ENCODE assay signal across 12 cellular contexts in the genomic region with DNA sequence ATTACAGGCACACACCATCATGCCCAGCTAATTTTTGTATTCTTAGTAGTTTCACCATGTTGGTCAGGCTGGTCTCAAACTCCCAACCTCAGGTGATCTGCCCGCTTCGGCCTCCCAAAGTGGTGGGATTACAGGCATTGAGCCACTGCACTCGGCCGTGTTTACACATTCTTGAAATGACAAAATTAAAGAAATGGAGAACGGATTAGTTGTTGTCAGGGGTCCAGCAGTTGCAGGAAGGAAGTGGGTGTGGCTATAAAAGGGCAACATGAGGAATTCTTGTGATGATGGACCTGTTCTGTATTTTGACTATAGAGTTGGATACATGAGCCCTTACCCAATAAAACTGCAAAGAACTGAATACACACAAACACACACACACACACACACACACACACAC. TPM values are rescaled to one million over a fixed set of nuclear protein-coding genes. Genes with fewer than 3 reads are reported as not detected.
DNase-seq lines count a peak whose midpoint lies in the region; ATAC-seq and TF ChIP-seq lines count a peak whose summit lies in the region.
"Had no signal": no experiment of that assay in that cellular context is flagged by ENCODE, and none has a peak within 500 bp of the region (broad histone marks: within the 10 kb centered on the region; RNA-seq: fewer than 3 reads in every experiment).

No MANE protein-coding gene starts in this region.

- no peak for TF ChIP-seq CTCF in sigmoid colon (IDR thresholded peaks at IDR 0.05)

- POLR2A ChIA-PET in T-cell (lab: Charles Lee), result no interaction called here

- WGBS in sigmoid colon, 2 donors, result 53 to 74% methylated on average over 5 of the region's 5 CpGs

- ATAC-seq in activated T-cell treated with anti-CD3 and anti-CD28 coated beads, Interleukin-2, amount 50 U/mL, for 4 hours, result no peak
- ATAC-seq in T-cell (replicated peaks in 1 of 4) (no peak), HG03095 (IDR thresholded peaks at IDR 0.05; ENCODE audit: unreplicated experiment) (no peak), GM21529 (IDR thresholded peaks at IDR 0.05; ENCODE audit: unreplicated experiment) (no peak)
- ATAC-seq: Panc1 had no signal

- no peaks in the 10 kb centered on the region for H3K9me3 ChIP-seq in sigmoid colon

- peaks cover 68% of the 10 kb centered on the region for H3K36me3 Mint-ChIP-seq in activated T-cell treated with anti-CD3 and anti-CD28 coated beads, Interleukin-2, amount 50 U/mL, for 24 hours (ENCODE audit: low read depth)
- peaks cover 27% of the 10 kb centered on the region for H3K36me3 Mint-ChIP-seq in activated T-cell treated with anti-CD3 and anti-CD28 coated beads, Interleukin-2, amount 50 U/mL, for 4 hours (ENCODE audit: insufficient read depth)
- peaks cover 28% of the 10 kb centered on the region for H3K36me3 Mint-ChIP-seq in T-cell

- no peaks in the 10 kb centered on the region for H3K27me3 ChIP-seq in sigmoid colon

- H3K36me3 ChIP-seq in sigmoid colon, result peaks cover 4 to 24% (median 8%) of the 10 kb centered on the region in 4 donors

- H3K27ac ChIP-seq in sigmoid colon, result peak overlapping the region in 3 of 4 donors; percentile 17 to 55 (median 41)

- intact Hi-C loops in sigmoid colon (cut with DNase I), result no loop called here

- no peaks in the 10 kb centered on the region for H3K9me3 Mint-ChIP-seq in activated T-cell treated with anti-CD3 and anti-CD28 coated beads, Interleukin-2, amount 50 U/mL, for 24 hours
- no peaks in the 10 kb centered on the region for H3K9me3 Mint-ChIP-seq in activated T-cell treated with anti-CD3 and anti-CD28 coated beads, Interleukin-2, amount 50 U/mL, for 4 hours
- no peaks in the 10 kb centered on the region for H3K9me3 Mint-ChIP-seq in T-cell

- H3K4me3 ChIP-seq in sigmoid colon, result no peak overlapping the region
- H3K4me3 ChIP-seq: smooth muscle cell had no signal

- no peak for DNase-seq in activated T-cell treated with anti-CD3 and anti-CD28 coated beads, Interleukin-2, amount 50 U/mL, for 24 hours
- no peak for DNase-seq in activated T-cell treated with anti-CD3 and anti-CD28 coated beads, Interleukin-2, amount 50 U/mL, for 4 hours
- DNase-seq in T-cell (no peak), fibroblast of gingiva (ENCODE audit: low read depth) (peak; percentile 58), sigmoid colon (no peak)
- DNase-seq in activated CD8-positive, alpha-beta memory T cell treated with anti-CD3 and anti-CD28 coated beads, Interleukin-2, amount 50 U/mL, for 48 hours, result no peak
- DNase-seq: ACHN, trophoblast cell had no signal

- H3K4me3 Mint-ChIP-seq in activated T-cell treated with anti-CD3 and anti-CD28 coated beads, Interleukin-2, amount 50 U/mL, for 24 hours, result no peak overlapping the region
- no peak overlapping the region for H3K4me3 Mint-ChIP-seq in activated T-cell treated with anti-CD3 and anti-CD28 coated beads, Interleukin-2, amount 50 U/mL, for 4 hours
- no peak overlapping the region for H3K4me3 Mint-ChIP-seq in T-cell

- CTCF ChIA-PET in T-cell (lab: Charles Lee), result no interaction called here

- peaks cover 0 to 44% (median 30%) of the 10 kb centered on the region in 4 donors for H3K4me1 ChIP-seq in sigmoid colon

- peak overlapping the region; percentile 60 for H3K27ac Mint-ChIP-seq in activated T-cell treated with anti-CD3 and anti-CD28 coated beads, Interleukin-2, amount 50 U/mL, for 24 hours
- H3K27ac Mint-ChIP-seq in T-cell, result peak overlapping the region; percentile 77 to 84

- TF ChIP-seq EP300 in sigmoid colon (IDR thresholded peaks at IDR 0.05), result no peak

- H3K27me3 Mint-ChIP-seq in activated T-cell treated with anti-CD3 and anti-CD28 coated beads, Interleukin-2, amount 50 U/mL, for 24 hours, result no peaks in the 10 kb centered on the region
- H3K27me3 Mint-ChIP-seq in activated T-cell treated with anti-CD3 and anti-CD28 coated beads, Interleukin-2, amount 50 U/mL, for 4 hours (ENCODE audit: low read depth), result no peaks in the 10 kb centered on the region
- no peaks in the 10 kb centered on the region for H3K27me3 Mint-ChIP-seq in T-cell

- H3K4me1 Mint-ChIP-seq in activated T-cell treated with anti-CD3 and anti-CD28 coated beads, Interleukin-2, amount 50 U/mL, for 24 hours (ENCODE audit: low read depth), result peaks cover 36% of the 10 kb centered on the region
- H3K4me1 Mint-ChIP-seq in activated T-cell treated with anti-CD3 and anti-CD28 coated beads, Interleukin-2, amount 50 U/mL, for 4 hours (ENCODE audit: low read depth), result peaks cover 39% of the 10 kb centered on the region
- peaks cover 52 to 64% (median 54%) of the 10 kb centered on the region in 3 donors for H3K4me1 Mint-ChIP-seq in T-cell

- no peak for TF ChIP-seq POLR2A in sigmoid colon (IDR thresholded peaks at IDR 0.05)

RNA-seq across cellular contexts. Expression of a gene that starts 17.3 kb away (rescaled TPM):
- total RNA-seq in activated T-cell treated with anti-CD3 and anti-CD28 coated beads, Interleukin-2, amount 50 U/mL, for 4 hours, result 10 to 100 TPM; 50.1 to 52.4 (median 51.4) TPM
- total RNA-seq in T-cell (10 to 100 TPM; 34.0 to 42.7 (median 37.0) TPM), sigmoid colon (10 to 100 TPM; 24.9 to 34.6 (median 31.5) TPM)
- polyA plus RNA-seq in sigmoid colon, result 10 to 100 TPM; 24.8 to 41.6 (median 37.8) TPM

RNA-seq across cellular contexts. Expression of a gene that starts 28.0 kb away (rescaled TPM):
- 10 to 100 TPM; 44.7 to 63.8 (median 55.4) TPM for total RNA-seq in activated T-cell treated with anti-CD3 and anti-CD28 coated beads, Interleukin-2, amount 50 U/mL, for 4 hours
- total RNA-seq in T-cell (10 to 100 TPM; 12.0 to 16.3 (median 15.6) TPM), sigmoid colon (10 to 100 TPM in 3 of 4 donors, 1 to 10 TPM in 1; 9.4 to 18.6 (median 14.9) TPM)
- 10 to 100 TPM; 16.2 to 24.4 (median 18.3) TPM for polyA plus RNA-seq in sigmoid colon

RNA-seq across cellular contexts. Expression of a gene that starts 29.0 kb away (rescaled TPM):
- 1 to 10 TPM; 4.1 to 5.9 (median 5.0) TPM for total RNA-seq in activated T-cell treated with anti-CD3 and anti-CD28 coated beads, Interleukin-2, amount 50 U/mL, for 4 hours
- total RNA-seq in T-cell (10 to 100 TPM; 11.4 to 14.3 (median 13.3) TPM), sigmoid colon (10 to 100 TPM in 2 of 4 donors, 1 to 10 TPM in 2; 5.4 to 15.8 (median 11.4) TPM)
- 1 to 10 TPM in 2 of 3 donors, under 1 TPM in 1; under 0.01 to 1.9 (median 1.4) TPM for polyA plus RNA-seq in sigmoid colon
